ENCODE assay signal across 24 cellular contexts in genomic region chr12:51955702-51956101, GRCh38. TPM values are rescaled to one million over a fixed set of nuclear protein-coding genes. Genes with fewer than 3 reads are reported as not detected.
A peak's percentile ranks its signal among the peaks of the same experiment; 100 is the strongest.
DNase-seq lines count a peak whose midpoint lies in the region; ATAC-seq and TF ChIP-seq lines count a peak whose summit lies in the region.
"Had no signal": no experiment of that assay in that cellular context is flagged by ENCODE, and none has a peak within 500 bp of the region (broad histone marks: within the 10 kb centered on the region; RNA-seq: fewer than 3 reads in every experiment).

No MANE protein-coding gene starts in this region.

- H3K36me3 Mint-ChIP-seq in activated CD8-positive, alpha-beta memory T cell treated with anti-CD3 and anti-CD28 coated beads, Interleukin-2, amount 10 ng/mL, durations not matched to agents 7 days and 5 days: no peaks in the 10 kb centered on the region
- H3K36me3 Mint-ChIP-seq in neural crest cell (ENCODE audit: low read depth): peaks cover 2% of the 10 kb centered on the region
- H3K36me3 Mint-ChIP-seq in type B pancreatic cell: peaks cover 6% of the 10 kb centered on the region

- no peaks in the 10 kb centered on the region for H3K9me3 Mint-ChIP-seq in activated CD8-positive, alpha-beta memory T cell treated with anti-CD3 and anti-CD28 coated beads, Interleukin-2, amount 10 ng/mL, durations not matched to agents 7 days and 5 days (ENCODE audit: low read depth)
- H3K9me3 Mint-ChIP-seq in neural crest cell (no peaks in the 10 kb centered on the region), type B pancreatic cell (no peaks in the 10 kb centered on the region)
- H3K9me3 Mint-ChIP-seq: effector memory CD8-positive, alpha-beta T cell had no signal

- DNase-seq in activated CD8-positive, alpha-beta memory T cell treated with anti-CD3 and anti-CD28 coated beads, Interleukin-2, amount 10 ng/mL, durations not matched to agents 7 days and 5 days: peak; percentile 11
- no peak for DNase-seq in activated CD8-positive, alpha-beta memory T cell treated with anti-CD3 and anti-CD28 coated beads, Interleukin-2, amount 50 U/mL, for 48 hours
- no peak for DNase-seq in epithelial cell of proximal tubule (ENCODE audit: low read depth)
- DNase-seq in neural crest cell (ENCODE audit: low read depth, low spot score): no peak
- no peak for DNase-seq in type B pancreatic cell (ENCODE audit: extremely low spot score, unreplicated experiment)
- no peak for DNase-seq in cerebellar nuclear complex (lab: John Stamatoyannopoulos, UW)
- DNase-seq in NCI-H226: no peak
- DNase-seq: activated gamma-delta T cell; central memory CD4-positive, alpha-beta T cell; DMS153; effector memory CD8-positive, alpha-beta T cell; GF-D8; midbrain; NCI-H1436 treated with DMSO at 0.1 percent for 48 hours; NCI-H2171; NCI-H774; occipital lobe; sigmoid colon; stimulated activated CD4-positive, alpha-beta T cell treated with anti-CD3 and anti-CD28 coated beads, Interleukin-4, amount 100 ng/mL, for 1 hour; substantia nigra had no signal

- TF ChIP-seq CTCF in epithelial cell of proximal tubule (conservative IDR thresholded peaks at IDR 0.05; ENCODE audit: low read depth, low read length) (no peak), neural crest cell (conservative IDR thresholded peaks at IDR 0.05) (no peak), type B pancreatic cell (conservative IDR thresholded peaks at IDR 0.05) (no peak)

- CTCF ChIA-PET in activated CD8-positive, alpha-beta memory T cell treated with anti-CD3 and anti-CD28 coated beads, Interleukin-2, amount 10 ng/mL, durations not matched to agents 7 days and 5 days (lab: Charles Lee): interaction anchor here (1.4 to 1.8 kb wide), 2 partner anchors 16 to 37 kb away, joined by 3 to 4 read pairs; no protein-coding TSS in a partner anchor

- no peak overlapping the region for H3K4me3 Mint-ChIP-seq in activated CD8-positive, alpha-beta memory T cell treated with anti-CD3 and anti-CD28 coated beads, Interleukin-2, amount 10 ng/mL, durations not matched to agents 7 days and 5 days
- H3K4me3 Mint-ChIP-seq in neural crest cell (peak overlapping the region; percentile 17), type B pancreatic cell (peak overlapping the region; percentile 56)
- H3K4me3 Mint-ChIP-seq: effector memory CD8-positive, alpha-beta T cell had no signal

- peak overlapping the region; percentile 96 for H3K4me3 ChIP-seq in epithelial cell of proximal tubule (ENCODE audit: low read depth, low read length)
- H3K4me3 ChIP-seq: BLaER1, GM12878, sigmoid colon had no signal

- ATAC-seq in activated CD8-positive, alpha-beta memory T cell treated with anti-CD3 and anti-CD28 coated beads, Interleukin-2, amount 10 ng/mL, durations not matched to agents 7 days and 5 days: no peak
- ATAC-seq in HG03108 (IDR thresholded peaks at IDR 0.05; ENCODE audit: unreplicated experiment): no peak
- ATAC-seq: effector memory CD8-positive, alpha-beta T cell; GM12878; SK-N-SH treated with all-trans-retinoic acid at 6 μM for 48 hours had no signal

- H3K27ac Mint-ChIP-seq in activated CD8-positive, alpha-beta memory T cell treated with anti-CD3 and anti-CD28 coated beads, Interleukin-2, amount 10 ng/mL, durations not matched to agents 7 days and 5 days: no peak overlapping the region
- H3K27ac Mint-ChIP-seq in neural crest cell (ENCODE audit: unreplicated experiment): no peak overlapping the region
- no peak overlapping the region for H3K27ac Mint-ChIP-seq in type B pancreatic cell
- H3K27ac Mint-ChIP-seq: effector memory CD8-positive, alpha-beta T cell had no signal

- H3K4me1 Mint-ChIP-seq in activated CD8-positive, alpha-beta memory T cell treated with anti-CD3 and anti-CD28 coated beads, Interleukin-2, amount 10 ng/mL, durations not matched to agents 7 days and 5 days: peaks cover 10% of the 10 kb centered on the region
- H3K4me1 Mint-ChIP-seq in neural crest cell (peaks cover 37% of the 10 kb centered on the region), type B pancreatic cell (ENCODE audit: unreplicated experiment) (peaks cover 55% of the 10 kb centered on the region)

- peaks cover 31% of the 10 kb centered on the region for H3K27me3 Mint-ChIP-seq in activated CD8-positive, alpha-beta memory T cell treated with anti-CD3 and anti-CD28 coated beads, Interleukin-2, amount 10 ng/mL, durations not matched to agents 7 days and 5 days
- H3K27me3 Mint-ChIP-seq in neural crest cell (ENCODE audit: low read depth) (peaks cover 6% of the 10 kb centered on the region), type B pancreatic cell (no peaks in the 10 kb centered on the region)
- H3K27me3 Mint-ChIP-seq: effector memory CD8-positive, alpha-beta T cell had no signal

RNA-seq across cellular contexts. Expression of gene ACVR1B, which starts 4.2 kb away (rescaled TPM):
- total RNA-seq in activated CD8-positive, alpha-beta memory T cell treated with anti-CD3 and anti-CD28 coated beads, Interleukin-2, amount 10 ng/mL, durations not matched to agents 7 days and 5 days: 1 to 10 TPM; 3.5 to 4.3 TPM
- total RNA-seq in epithelial cell of proximal tubule (14.0 and 23.4 TPM in 2 replicates), neural crest cell (30.5 and 34.3 TPM in 2 replicates), type B pancreatic cell (ENCODE audit: low replicate concordance) (36.0 and 36.1 TPM in 2 replicates)

RNA-seq across cellular contexts. Expression of gene ACVRL1, which starts 48.4 kb away (rescaled TPM):
- not detected for total RNA-seq in activated CD8-positive, alpha-beta memory T cell treated with anti-CD3 and anti-CD28 coated beads, Interleukin-2, amount 10 ng/mL, durations not matched to agents 7 days and 5 days
- total RNA-seq in epithelial cell of proximal tubule (2.4 and 3.6 TPM in 2 replicates), neural crest cell (0.14 and 0.49 TPM in 2 replicates), type B pancreatic cell (ENCODE audit: low replicate concordance) (0.46 and 0.95 TPM in 2 replicates)
- total RNA-seq: GM12878 had no signal

RNA-seq across cellular contexts. Expression of gene TAMALIN, which starts 51.0 kb away (rescaled TPM):
- 1 to 10 TPM; 1.8 to 2.2 TPM for total RNA-seq in activated CD8-positive, alpha-beta memory T cell treated with anti-CD3 and anti-CD28 coated beads, Interleukin-2, amount 10 ng/mL, durations not matched to agents 7 days and 5 days
- total RNA-seq in epithelial cell of proximal tubule (1.7 and 2.9 TPM in 2 replicates), neural crest cell (23.2 and 24.2 TPM in 2 replicates), type B pancreatic cell (ENCODE audit: low replicate concordance) (4.2 and 16.5 TPM in 2 replicates)
